In the genomic region with DNA sequence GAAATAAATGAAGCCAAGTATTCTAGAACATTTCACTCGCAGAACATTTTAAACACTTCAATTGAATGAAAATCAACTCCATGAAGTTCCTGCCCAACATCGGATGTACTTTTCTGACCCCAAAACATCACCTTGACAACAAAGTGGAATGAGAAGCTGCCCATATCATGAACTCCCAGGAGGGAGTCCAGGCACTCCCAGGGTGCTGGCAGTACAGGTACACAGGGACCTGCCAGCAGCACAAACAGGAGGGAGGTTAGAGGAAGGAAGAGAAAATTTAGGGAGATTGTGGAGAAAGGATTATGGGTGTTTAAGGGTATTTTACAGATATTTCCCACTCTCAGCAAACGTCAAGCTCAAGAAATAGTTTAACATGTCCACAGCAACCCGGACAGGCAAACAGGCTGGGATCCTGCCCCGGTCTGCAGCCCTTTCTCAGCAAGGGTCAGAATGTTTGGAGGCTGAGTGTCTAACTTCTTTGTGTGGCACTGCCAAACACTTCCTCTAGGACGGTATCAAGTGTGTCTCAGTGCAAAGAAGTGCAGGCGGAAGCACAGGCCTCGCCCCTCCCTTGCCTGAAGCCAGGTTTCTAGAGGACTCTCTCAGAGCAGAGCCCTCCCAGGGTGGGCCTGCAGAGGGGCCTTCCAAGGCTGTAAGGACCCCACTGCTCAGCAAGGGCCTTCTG, we compare ENCODE assay signal across 12 cellular contexts.
"Had no signal": no experiment of that assay in that cellular context is flagged by ENCODE, and none has a peak within 500 bp of the region (broad histone marks: within the 10 kb centered on the region; RNA-seq: fewer than 3 reads in every experiment).

No MANE protein-coding gene starts in this region.

- H3K27me3 ChIP-seq: gastrocnemius medialis, heart right ventricle, suprapubic skin had no signal

- H3K4me1 ChIP-seq: heart right ventricle, suprapubic skin had no signal

- H3K4me3 ChIP-seq: gastrocnemius medialis, heart right ventricle, suprapubic skin had no signal

- DNase-seq: activated CD4-positive, alpha-beta T cell treated with anti-CD3 and anti-CD28 coated beads for 4 hours; activated naive CD4-positive, alpha-beta T cell treated with anti-CD3 and anti-CD28 coated beads for 36 hours; gastrocnemius medialis; heart right ventricle; midbrain; naive thymus-derived CD4-positive, alpha-beta T cell; stimulated activated CD4-positive, alpha-beta T cell treated with anti-CD3 and anti-CD28 coated beads, Interleukin-2, amount 100 ng/mL, for 24 hours; stimulated activated naive CD4-positive, alpha-beta T cell treated with Interleukin-2 at 50 U/mL for 16 hours had no signal

- ATAC-seq: activated T-helper 17 cell treated with anti-CD3 and anti-CD28 coated beads, Interleukin-2, amount 50 U/mL, for 72 hours; heart right ventricle; naive thymus-derived CD4-positive, alpha-beta T cell; sciatic nerve had no signal

- H3K27me3 Mint-ChIP-seq: activated T-helper 17 cell treated with anti-CD3 and anti-CD28 coated beads, Interleukin-2, amount 50 U/mL, for 72 hours; naive thymus-derived CD4-positive, alpha-beta T cell had no signal

- H3K4me3 Mint-ChIP-seq: activated naive CD4-positive, alpha-beta T cell treated with anti-CD3 and anti-CD28 coated beads for 36 hours; activated T-helper 17 cell treated with anti-CD3 and anti-CD28 coated beads, Interleukin-2, amount 50 U/mL, for 72 hours; naive thymus-derived CD4-positive, alpha-beta T cell had no signal

- H3K27ac Mint-ChIP-seq: activated naive CD4-positive, alpha-beta T cell treated with anti-CD3 and anti-CD28 coated beads for 36 hours; activated T-helper 17 cell treated with anti-CD3 and anti-CD28 coated beads, Interleukin-2, amount 50 U/mL, for 72 hours had no signal

- H3K9me3 Mint-ChIP-seq: activated naive CD4-positive, alpha-beta T cell treated with anti-CD3 and anti-CD28 coated beads for 36 hours; activated T-helper 17 cell treated with anti-CD3 and anti-CD28 coated beads, Interleukin-2, amount 50 U/mL, for 72 hours; naive thymus-derived CD4-positive, alpha-beta T cell had no signal

- H3K27ac ChIP-seq: heart right ventricle, suprapubic skin, VCaP had no signal

- H3K9me3 ChIP-seq: gastrocnemius medialis, heart right ventricle, suprapubic skin had no signal
